In the genomic region with DNA sequence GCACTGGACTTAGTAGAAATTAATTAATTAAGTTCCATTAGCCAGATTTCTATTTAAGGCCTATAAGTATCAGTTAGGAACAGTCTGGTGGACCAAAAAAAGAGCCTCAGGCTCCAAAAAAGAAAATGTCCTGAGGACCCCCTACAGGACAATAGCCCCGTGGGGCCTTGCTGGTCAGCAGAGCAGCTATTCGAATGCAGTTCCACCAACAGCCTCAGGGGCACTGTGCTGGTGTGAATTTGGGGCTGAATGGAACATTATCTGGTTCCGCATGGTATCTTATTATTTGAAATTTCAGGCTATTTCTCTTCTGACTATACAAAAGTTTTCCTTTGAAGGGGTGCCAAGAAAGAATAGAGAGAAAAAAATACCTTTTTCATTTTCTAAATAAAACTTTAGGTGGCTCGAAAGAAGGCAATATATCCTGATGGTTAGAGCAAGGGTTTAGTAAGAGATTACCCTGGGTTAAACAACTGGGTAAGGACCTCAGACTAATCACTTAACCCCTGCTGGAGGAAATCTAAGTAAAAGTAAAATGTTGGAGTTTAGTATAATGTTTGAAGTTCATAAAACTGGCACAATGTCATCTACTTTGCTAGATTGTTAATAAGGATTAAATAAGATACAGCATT, we compare ENCODE assay signal across 10 cellular contexts.
DNase-seq lines count a peak whose midpoint lies in the region; ATAC-seq, FAIRE-seq and TF ChIP-seq lines count a peak whose summit lies in the region.
"Had no signal": no experiment of that assay in that cellular context is flagged by ENCODE, and none has a peak within 500 bp of the region (broad histone marks: within the 10 kb centered on the region; RNA-seq: fewer than 3 reads in every experiment).

No MANE protein-coding gene starts in this region.

- no peak overlapping the region for H3K4me2 ChIP-seq in keratinocyte (ENCODE audit: control insufficient read depth, extremely low read depth, insufficient read depth, low read depth, low read length)

- intact Hi-C loops in pancreas (cut with DNase I), result no loop called here

- DNase-seq in AG10803 (ENCODE audit: low read depth), result no peak
- no peak for DNase-seq in GM19239 (ENCODE audit: insufficient read length, low spot score)
- no peak for DNase-seq in keratinocyte (ENCODE audit: low read depth, low spot score)
- no peak for DNase-seq in pancreas
- DNase-seq in NCI-H510A treated with DMSO at 0.1 percent for 48 hours (lab: John Stamatoyannopoulos, UW), result no peak
- no peak for DNase-seq in SKM-1 treated with dmso at 0.1 percent for 144 hours (lab: John Stamatoyannopoulos, UW; ENCODE audit: unreplicated experiment)
- DNase-seq: T-helper 1 cell had no signal

- no peak overlapping the region for H2AFZ ChIP-seq in keratinocyte (ENCODE audit: control insufficient read depth, low read length)

- H3K4me3 ChIP-seq in AG10803 (ENCODE audit: low read length) (no peak overlapping the region), keratinocyte (ENCODE audit: control insufficient read depth in 2 of 3, extremely low read depth in 1 of 3, insufficient read depth in 2 of 3, low read depth in 1 of 3, low read length in 3 of 3) (no peak overlapping the region), pancreas (no peak overlapping the region)
- H3K4me3 ChIP-seq: HAP-1 had no signal

- H3K27me3 ChIP-seq in keratinocyte (ENCODE audit: control insufficient read depth, extremely low read depth, insufficient read depth, low read length) (no peaks in the 10 kb centered on the region), pancreas (no peaks in the 10 kb centered on the region)

- FAIRE-seq in GM19239 (lab: Jason Lieb, UNC) (peak; percentile 40), keratinocyte (lab: Jason Lieb, UNC) (no peak), pancreas (lab: Jason Lieb, UNC) (no peak)

- no peaks in the 10 kb centered on the region for H3K79me2 ChIP-seq in keratinocyte (ENCODE audit: control insufficient read depth, insufficient read depth, low read length)

- dilution Hi-C loops in keratinocyte (cut with MboI; ENCODE audit: extremely low pct_ligation_motif_present, low sequenced_read_pairs), result no loop called here

- H3K36me3 ChIP-seq in keratinocyte (ENCODE audit: control insufficient read depth in 2 of 2, extremely low read depth in 1 of 2, insufficient read depth in 2 of 2, low read length in 2 of 2) (peaks cover 1 to 3% of the 10 kb centered on the region in 2 experiments), pancreas (no peaks in the 10 kb centered on the region)
- H3K36me3 ChIP-seq: HAP-1 had no signal

- H3K9me3 ChIP-seq in keratinocyte (ENCODE audit: control insufficient read depth, low read depth, low read length) (no peaks in the 10 kb centered on the region), pancreas (no peaks in the 10 kb centered on the region)
- H3K9me3 ChIP-seq: HAP-1 had no signal

- H3K27ac ChIP-seq in keratinocyte (ENCODE audit: control insufficient read depth, insufficient read depth, low read length) (no peak overlapping the region), pancreas (no peak overlapping the region)

- peaks cover 33% of the 10 kb centered on the region for H3K4me1 ChIP-seq in keratinocyte (ENCODE audit: control insufficient read depth, extremely low read depth, insufficient read depth, low read length)
- H3K4me1 ChIP-seq in pancreas, result peaks cover 8 to 17% (median 8%) of the 10 kb centered on the region in 3 donors

- TF ChIP-seq CTCF in AG10803 (conservative IDR thresholded peaks at IDR 0.05; ENCODE audit: low read length) (peak; percentile 42), keratinocyte (optimal IDR thresholded peaks at IDR 0.05 in 1 of 3, IDR thresholded peaks at IDR 0.05 in 1 of 3, conservative IDR thresholded peaks at IDR 0.05 in 1 of 3; ENCODE audit: extremely low read depth in 1 of 3, insufficient read depth in 2 of 3, low read length in 3 of 3) (peak; percentile 46 to 57 (median 57)), pancreas (IDR thresholded peaks at IDR 0.05) (peak in 2 of 4 donors; percentile 8 to 39)

- H3K9me1 ChIP-seq in keratinocyte (ENCODE audit: control insufficient read depth, extremely low read depth, insufficient read depth, low read length), result no peaks in the 10 kb centered on the region

- peak; percentile 83 for ATAC-seq in SK-N-SH treated with all-trans-retinoic acid at 6 μM for 48 hours
- ATAC-seq in HG02759 (IDR thresholded peaks at IDR 0.05; ENCODE audit: unreplicated experiment), result no peak
- no peak for ATAC-seq in pancreas

- WGBS in pancreas, 2 donors, result 87 to 91% methylated on average over 4 of the region's 4 CpGs

- no peaks in the 10 kb centered on the region for H4K20me1 ChIP-seq in keratinocyte (ENCODE audit: control insufficient read depth, extremely low read depth, insufficient read depth, low read length)

- H3K9ac ChIP-seq in keratinocyte (ENCODE audit: control insufficient read depth, extremely low read depth, insufficient read depth, low read length), result no peak overlapping the region

TF ChIP-seq in SK-N-SH treated with all-trans-retinoic acid at 6 μM for 48 hours, 23 proteins besides CTCF, POLR2A, EP300 and RAD21:
- TF ChIP-seq ZNF8 (CRISPR knock-in tag; IDR thresholded peaks at IDR 0.05), result no peak
- TF ChIP-seq TOX (CRISPR knock-in tag; IDR thresholded peaks at IDR 0.05; ENCODE audit: borderline replicate concordance), result no peak
- TF ChIP-seq, protein P1, sequence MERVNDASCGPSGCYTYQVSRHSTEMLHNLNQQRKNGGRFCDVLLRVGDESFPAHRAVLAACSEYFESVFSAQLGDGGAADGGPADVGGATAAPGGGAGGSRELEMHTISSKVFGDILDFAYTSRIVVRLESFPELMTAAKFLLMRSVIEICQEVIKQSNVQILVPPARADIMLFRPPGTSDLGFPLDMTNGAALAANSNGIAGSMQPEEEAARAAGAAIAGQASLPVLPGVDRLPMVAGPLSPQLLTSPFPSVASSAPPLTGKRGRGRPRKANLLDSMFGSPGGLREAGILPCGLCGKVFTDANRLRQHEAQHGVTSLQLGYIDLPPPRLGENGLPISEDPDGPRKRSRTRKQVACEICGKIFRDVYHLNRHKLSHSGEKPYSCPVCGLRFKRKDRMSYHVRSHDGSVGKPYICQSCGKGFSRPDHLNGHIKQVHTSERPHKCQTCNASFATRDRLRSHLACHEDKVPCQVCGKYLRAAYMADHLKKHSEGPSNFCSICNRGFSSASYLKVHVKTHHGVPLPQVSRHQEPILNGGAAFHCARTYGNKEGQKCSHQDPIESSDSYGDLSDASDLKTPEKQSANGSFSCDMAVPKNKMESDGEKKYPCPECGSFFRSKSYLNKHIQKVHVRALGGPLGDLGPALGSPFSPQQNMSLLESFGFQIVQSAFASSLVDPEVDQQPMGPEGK (CRISPR knock-in tag; IDR thresholded peaks at IDR 0.05; ENCODE audit: borderline replicate concordance), result no peak
- TF ChIP-seq ZC3H10 (CRISPR knock-in tag; IDR thresholded peaks at IDR 0.05), result no peak
- no peak for TF ChIP-seq BACH2 (CRISPR knock-in tag; IDR thresholded peaks at IDR 0.05; ENCODE audit: borderline replicate concordance)
- TF ChIP-seq ESRRG (CRISPR knock-in tag; IDR thresholded peaks at IDR 0.05), result no peak
- TF ChIP-seq OSR1 (CRISPR knock-in tag; IDR thresholded peaks at IDR 0.05), result no peak
TF ChIP-seq in SK-N-SH treated with all-trans-retinoic acid at 6 μM for 48 hours: peak in this region for 0.
